Comparison of ENCODE assay signal across 9 cellular contexts in genomic region chr1:217630711-217631591, GRCh38. TPM values are rescaled to one million over a fixed set of nuclear protein-coding genes. Genes with fewer than 3 reads are reported as not detected.
A peak's percentile ranks its signal among the peaks of the same experiment; 100 is the strongest.
DNase-seq lines count a peak whose midpoint lies in the region; ATAC-seq and TF ChIP-seq lines count a peak whose summit lies in the region.
"Had no signal": no experiment of that assay in that cellular context is flagged by ENCODE, and none has a peak within 500 bp of the region (broad histone marks: within the 10 kb centered on the region; RNA-seq: fewer than 3 reads in every experiment).

TSS of gene GPATCH2 (minus strand) at chr1:217631090. CDS start at chr1:217630971, 119 bp downstream.
TSS of gene SPATA17 (plus strand) at chr1:217631344. CDS start at chr1:217631379, 35 bp downstream.

- peak within 1 kb of the TSS; percentile 88 for H2AFZ ChIP-seq in mammary epithelial cell (ENCODE audit: low read depth, low read length)

- peak within 1 kb of the TSS; percentile 99 for H3K9ac ChIP-seq in mammary epithelial cell (ENCODE audit: insufficient read depth, low read length)

- dilution Hi-C loops in mammary epithelial cell (cut with HindIII; ENCODE audit: low sequenced_read_pairs): no loop called here

- no peaks in the 10 kb centered on the region for H3K9me3 Mint-ChIP-seq in immature natural killer cell

- peak within 1 kb of the TSS; percentile 96 to 97 (median 96) for H3K4me3 Mint-ChIP-seq in immature natural killer cell

- in situ Hi-C loops in mammary epithelial cell (cut with MboI; ENCODE audit: low sequenced_read_pairs in 2 of 2): no loop called here

- BruUV-seq in mammary epithelial cell (replicated peaks; lab: Mats Ljungman, UMichigan): no TSS peak

- 3% methylated on average over 39 of the region's 42 CpGs for WGBS in mammary epithelial cell (ENCODE audit: low coverage, missing lambda C conversion rate)

- peak; percentile 94 for DNase-seq in AG08395 (ENCODE audit: low spot score)
- DNase-seq in NCI-H2171 treated with DMSO at 0.1 percent for 48 hours (lab: John Stamatoyannopoulos, UW): peak; percentile 96
- peak; percentile 85 for DNase-seq in WERI-Rb-1
- DNase-seq in mammary epithelial cell: peak; percentile 87
- peak; percentile 83 to 92 (median 90) for DNase-seq in immature natural killer cell
- peak; percentile 78 for DNase-seq in smooth muscle cell of the brain vasculature (ENCODE audit: low read depth, low spot score)

- H3K9me3 ChIP-seq in WERI-Rb-1 (ENCODE audit: severe bottlenecking) (no peaks in the 10 kb centered on the region), mammary epithelial cell (replicated peaks; ENCODE audit: insufficient read depth, low read length) (no peaks in the 10 kb centered on the region)

- CTCF ChIA-PET in mammary epithelial cell (lab: Charles Lee; ENCODE audit: low non-redundant PET): interaction anchor here (0.6 to 0.7 kb wide), 3 partner anchors 9 to 572 kb away, joined by 3 to 4 read pairs (median 3); no protein-coding TSS in a partner anchor

- TF ChIP-seq CTCF in WERI-Rb-1 (IDR thresholded peaks at IDR 0.05; ENCODE audit: low read depth, low read length) (peak; percentile 37), mammary epithelial cell (conservative IDR thresholded peaks at IDR 0.05 in 1 of 2, IDR thresholded peaks at IDR 0.05 in 1 of 2; ENCODE audit: extremely low read depth in 1 of 2, insufficient read depth in 1 of 2, low read depth in 1 of 2, low read length in 2 of 2) (peak in 1 of 2 donors; percentile 37)

- H3K4me2 ChIP-seq in mammary epithelial cell (ENCODE audit: insufficient read depth, low read depth, low read length): peak within 1 kb of the TSS; percentile 82

- H4K20me1 ChIP-seq in mammary epithelial cell (ENCODE audit: insufficient read depth, low read length): no peaks in the 10 kb centered on the region

- peaks cover 0 to 11% (median 10%) of the 10 kb centered on the region in 3 donors for H3K27me3 Mint-ChIP-seq in immature natural killer cell (ENCODE audit: low read depth in 3 of 3)

- peaks cover 47% of the 10 kb centered on the region for H3K79me2 ChIP-seq in mammary epithelial cell (ENCODE audit: insufficient read depth, low read length)

- no peaks in the 10 kb centered on the region for H3K36me3 Mint-ChIP-seq in immature natural killer cell

- peaks cover 7% of the 10 kb centered on the region for H3K4me1 ChIP-seq in mammary epithelial cell (ENCODE audit: insufficient read depth, low read length)

- intact Hi-C loops in mammary epithelial cell (cut with micrococcal nuclease): no loop called here

- H3K4me1 Mint-ChIP-seq in immature natural killer cell: peaks cover 33 to 50% of the 10 kb centered on the region in 2 donors

- peak within 1 kb of the TSS; percentile 97 to 100 (median 99) for H3K27ac Mint-ChIP-seq in immature natural killer cell

- H3K27me3 ChIP-seq in WERI-Rb-1 (ENCODE audit: insufficient read depth, low read depth, severe bottlenecking) (no peaks in the 10 kb centered on the region), mammary epithelial cell (ENCODE audit: insufficient read depth, low read length) (no peaks in the 10 kb centered on the region)

- H3K36me3 ChIP-seq in WERI-Rb-1 (peaks cover 5% of the 10 kb centered on the region), mammary epithelial cell (ENCODE audit: insufficient read depth, low read length) (no peaks in the 10 kb centered on the region)

- H3K27ac ChIP-seq in WERI-Rb-1: peak within 1 kb of the TSS; percentile 99
- H3K27ac ChIP-seq in mammary epithelial cell (ENCODE audit: insufficient read depth, low read depth, low read length): peak within 1 kb of the TSS; percentile 99

- H3K4me3 ChIP-seq in WERI-Rb-1 (ENCODE audit: low read depth, low read length) (peak within 1 kb of the TSS; percentile 73), mammary epithelial cell (replicated peaks in 1 of 3; ENCODE audit: insufficient read depth in 1 of 3, low read depth in 2 of 3, low read length in 3 of 3) (peak within 1 kb of the TSS; percentile 91 to 95 (median 95))

- ATAC-seq in GM18870 (IDR thresholded peaks at IDR 0.05; ENCODE audit: unreplicated experiment) (peak; percentile 97), HG03108 (IDR thresholded peaks at IDR 0.05; ENCODE audit: unreplicated experiment) (peak; percentile 96)

RNA-seq across cellular contexts. Expression of gene GPATCH2, which starts in this region (rescaled TPM):
- total RNA-seq in mammary epithelial cell: 10 to 100 TPM; 18.8 to 25.8 TPM
- 5.2 TPM for polyA plus RNA-seq in mammary epithelial cell
- 10.7 TPM for polyA minus RNA-seq in mammary epithelial cell
- 1 to 10 TPM; 2.1 to 4.6 (median 2.9) TPM for polyA plus RNA-seq in immature natural killer cell

RNA-seq across cellular contexts. Expression of gene SPATA17, which starts in this region (rescaled TPM):
- total RNA-seq in mammary epithelial cell: 1 to 10 TPM; 1.1 to 1.5 TPM
- polyA plus RNA-seq in mammary epithelial cell: 0.23 TPM
- polyA minus RNA-seq in mammary epithelial cell: not detected
- polyA plus RNA-seq in immature natural killer cell: not detected
- total RNA-seq: T-helper 2 cell treated with Interferon-gamma antibody and Interleukin-4, amounts not matched to agents 100 ng/mL and 5 ng/mL, for 36 hours had no signal

Comparison
In these comparisons a context has a peak if more than half of its experiments do, and no peak if none do; other contexts are left out.
1. Peak in every context shown above with its lines: DNase-seq, ATAC-seq, H3K4me3 ChIP-seq and H3K27ac ChIP-seq.